Comparison of ENCODE assay signal across 8 cellular contexts in genomic region chr11:61587951-61588695, GRCh38. TPM values are rescaled to one million over a fixed set of nuclear protein-coding genes. Genes with fewer than 3 reads are reported as not detected.
A peak's percentile ranks its signal among the peaks of the same experiment; 100 is the strongest.
DNase-seq lines count a peak whose midpoint lies in the region; ATAC-seq and TF ChIP-seq lines count a peak whose summit lies in the region.

No MANE protein-coding gene starts in this region.

- CTCF ChIA-PET in SK-N-SH (lab: Yijun Ruan, JAX) = interaction anchor here (0.9 to 3.8 kb wide), 7 partner anchors 11 to 110 kb away, joined by 3 to 16 read pairs (median 4); partner anchors contain the start of gene LRRC10B

- POLR2A ChIA-PET in SK-N-SH (lab: Yijun Ruan, JAX) = interaction anchor here (0.6 kb wide), 1 partner anchor 449 kb away, joined by 5 read pairs; no protein-coding TSS in a partner anchor

- TF ChIP-seq CTCF in SK-N-SH (IDR thresholded peaks at IDR 0.05) (no peak), spleen (IDR thresholded peaks at IDR 0.05 in 8 of 11, conservative IDR thresholded peaks at IDR 0.05 in 3 of 11) (peak in 2 of 11 experiments; percentile 7 to 15)

- WGBS in SK-N-SH (ENCODE audit: low lambda C conversion rate) = 39% methylated on average over 20 of the region's 29 CpGs
- WGBS in spleen, 5 donors = 1 to 9% (median 4%) methylated on average over 20 to 29 of the region's 29 CpGs

- H3K27me3 ChIP-seq in SK-N-SH (ENCODE audit: insufficient read depth) (peaks cover 23% of the 10 kb centered on the region), spleen (replicated peaks in 1 of 7) (peaks cover 0 to 56% (median 10%) of the 10 kb centered on the region in 7 donors)

- H3K4me2 ChIP-seq in SK-N-SH = no peak overlapping the region

- no peak overlapping the region for H3K9ac ChIP-seq in SK-N-SH

- H3K4me1 ChIP-seq in SK-N-SH (ENCODE audit: control insufficient read depth in 1 of 2, insufficient read depth in 2 of 2, low read depth in 1 of 2, low read length in 1 of 2) = peaks cover 0 to 2% of the 10 kb centered on the region in 2 experiments; a peak in 1 of 4 replicates
- H3K4me1 ChIP-seq in spleen = peaks cover 9 to 21% (median 17%) of the 10 kb centered on the region in 6 donors

- intact Hi-C loops in spleen (cut with DNase I; ENCODE audit: low total_unique reads) = no loop called here

- no peaks in the 10 kb centered on the region for H3K36me3 ChIP-seq in SK-N-SH (replicated peaks in 1 of 2; ENCODE audit: control insufficient read depth in 1 of 2, insufficient read depth in 2 of 2, low read length in 1 of 2)
- H3K36me3 ChIP-seq in spleen = no peaks in the 10 kb centered on the region

- H3K27ac ChIP-seq in SK-N-SH (ENCODE audit: low read depth in 2 of 2, low read length in 1 of 2) (no peak overlapping the region), spleen (peak overlapping the region in 3 of 8 donors; percentile 11 to 48 (median 14))

- no peaks in the 10 kb centered on the region for H3K9me3 ChIP-seq in SK-N-SH
- no peaks in the 10 kb centered on the region for H3K9me3 ChIP-seq in spleen

- no peak for ATAC-seq in HG03196 (IDR thresholded peaks at IDR 0.05; ENCODE audit: unreplicated experiment)
- no peak for ATAC-seq in HG03175 (IDR thresholded peaks at IDR 0.05; ENCODE audit: unreplicated experiment)

- DNase-seq in NCI-H1436 (lab: John Stamatoyannopoulos, UW) = peak; percentile 62
- DNase-seq in NCI-H1436 treated with DMSO at 0.1 percent for 48 hours (lab: John Stamatoyannopoulos, UW) = no peak
- peak; percentile 69 for DNase-seq in SK-N-SH
- peak; percentile 30 for DNase-seq in activated naive CD8-positive, alpha-beta T cell treated with anti-CD3 and anti-CD28 coated beads, Interleukin-2, amount 50 U/mL, for 16 hours (ENCODE audit: low read depth, low spot score)
- DNase-seq in hepatic stellate cell (ENCODE audit: low spot score) = peak; percentile 70
- DNase-seq in spleen = peak; percentile 83

- H2AFZ ChIP-seq in SK-N-SH (ENCODE audit: low read depth) = no peak overlapping the region

- H3K79me2 ChIP-seq in SK-N-SH (ENCODE audit: insufficient read depth) = no peaks in the 10 kb centered on the region

- no peaks in the 10 kb centered on the region for H3K9me2 ChIP-seq in SK-N-SH

- no peaks in the 10 kb centered on the region for H3F3A ChIP-seq in SK-N-SH (replicated peaks; ENCODE audit: insufficient read depth)

- H4K20me1 ChIP-seq in SK-N-SH (ENCODE audit: insufficient read depth) = no peaks in the 10 kb centered on the region

- no peak for TF ChIP-seq EP300 in SK-N-SH (IDR thresholded peaks at IDR 0.05; ENCODE audit: borderline replicate concordance in 1 of 2, low read depth in 1 of 2, low read length in 1 of 2)

- TF ChIP-seq POLR2A in spleen (IDR thresholded peaks at IDR 0.05) = no peak

- H3K4me3 ChIP-seq in SK-N-SH (ENCODE audit: low read depth in 2 of 2, low read length in 1 of 2) (no peak overlapping the region), spleen (peak overlapping the region; percentile 18 to 73 (median 44))

- TF ChIP-seq RAD21 in SK-N-SH (IDR thresholded peaks at IDR 0.05; ENCODE audit: low read length) = no peak

TF ChIP-seq in SK-N-SH, 30 proteins besides CTCF, POLR2A, EP300 and RAD21 (continues in another document):
- TF ChIP-seq FOXJ3 (CRISPR knock-in tag; IDR thresholded peaks at IDR 0.05) = no peak
- no peak for TF ChIP-seq RXRA (IDR thresholded peaks at IDR 0.05; ENCODE audit: borderline replicate concordance, low read depth)
- no peak for TF ChIP-seq POLR2AphosphoS5 (IDR thresholded peaks at IDR 0.05; ENCODE audit: low read depth, low read length)
- TF ChIP-seq TAF1 (IDR thresholded peaks at IDR 0.05; ENCODE audit: borderline replicate concordance, low read depth, low read length) = no peak
- TF ChIP-seq FOSL2 (IDR thresholded peaks at IDR 0.05; ENCODE audit: borderline replicate concordance, low read depth) = no peak
- TF ChIP-seq JUND (IDR thresholded peaks at IDR 0.05) = no peak
- TF ChIP-seq TEAD4 (IDR thresholded peaks at IDR 0.05; ENCODE audit: borderline replicate concordance, insufficient read depth) = no peak
- TF ChIP-seq EZH2phosphoT487 (IDR thresholded peaks at IDR 0.05; ENCODE audit: borderline replicate concordance, low read depth) = no peak
- no peak for TF ChIP-seq PBX3 (IDR thresholded peaks at IDR 0.05)
- no peak for TF ChIP-seq USF2 (IDR thresholded peaks at IDR 0.05; ENCODE audit: borderline replicate concordance, low read depth, low read length)
- no peak for TF ChIP-seq REST (IDR thresholded peaks at IDR 0.05; ENCODE audit: low read depth, low read length)
- TF ChIP-seq NFIC (IDR thresholded peaks at IDR 0.05; ENCODE audit: borderline replicate concordance) = no peak
- TF ChIP-seq MAX (IDR thresholded peaks at IDR 0.05; ENCODE audit: low read depth) = no peak
- TF ChIP-seq ZBTB33 (IDR thresholded peaks at IDR 0.05; ENCODE audit: borderline replicate concordance, low read depth) = no peak
- TF ChIP-seq SIN3A (IDR thresholded peaks at IDR 0.05; ENCODE audit: borderline replicate concordance, low read depth, low read length) = no peak
- TF ChIP-seq TCF12 (IDR thresholded peaks at IDR 0.05) = no peak
- no peak for TF ChIP-seq MEF2A (IDR thresholded peaks at IDR 0.05; ENCODE audit: borderline replicate concordance, low read depth)

RNA-seq across cellular contexts. Expression of gene SYT7, which starts 7.2 kb away (rescaled TPM):
- polyA plus RNA-seq in SK-N-SH (2012; rRNA removed) = 1.1 and 1.4 TPM in 2 replicates
- 1.5 and 3.4 TPM in 2 replicates for polyA plus RNA-seq in SK-N-SH (2012; cell fraction: cytosol; rRNA removed)
- polyA plus RNA-seq in SK-N-SH (2012; cell fraction: nucleus; rRNA removed) = 1.9 and 3.2 TPM in 2 replicates
- 1 to 10 TPM; 1.1 to 5.3 (median 3.3) TPM for total RNA-seq in spleen
- under 1 TPM; 0.14 to 0.48 (median 0.43) TPM for polyA plus RNA-seq in spleen

Comparison
In these comparisons a context has a peak if more than half of its experiments do, and no peak if none do; other contexts are left out.
1. H3K4me3 ChIP-seq: peak in spleen (8 of 8); none in SK-N-SH (0 of 2).